ENCODE assay signal across 9 cellular contexts in genomic region chr5:32076699-32077695, GRCh38.
A peak's percentile ranks its signal among the peaks of the same experiment; 100 is the strongest.
DNase-seq lines count a peak whose midpoint lies in the region; ATAC-seq, FAIRE-seq and TF ChIP-seq lines count a peak whose summit lies in the region.
"Had no signal": no experiment of that assay in that cellular context is flagged by ENCODE, and none has a peak within 500 bp of the region (broad histone marks: within the 10 kb centered on the region; RNA-seq: fewer than 3 reads in every experiment).

No MANE protein-coding gene starts in this region.

- no peak overlapping the region for H3K4me3 ChIP-seq in HepG2 (replicated peaks in 1 of 3; ENCODE audit: insufficient read depth in 1 of 3, low read depth in 2 of 3, low read length in 3 of 3)
- no peak overlapping the region for H3K4me3 ChIP-seq in tibial nerve

- POLR2A ChIA-PET in RWPE1 (lab: Yijun Ruan, JAX; ENCODE audit: low non-redundant PET) (no interaction called here), HepG2 (lab: Yijun Ruan, JAX) (no interaction called here)

- no peak overlapping the region for H3K27ac Mint-ChIP-seq in activated T-helper 17 cell treated with anti-CD3 and anti-CD28 coated beads, Interleukin-2, amount 50 U/mL, for 72 hours
- H3K27ac Mint-ChIP-seq: effector memory CD8-positive, alpha-beta T cell had no signal

- FAIRE-seq in HepG2 (lab: Jason Lieb, UNC): peak; percentile 63

- ATAC-seq in HepG2: peak; percentile 62; the same call in 2 of the 3 replicates
- no peak for ATAC-seq in activated T-helper 17 cell treated with anti-CD3 and anti-CD28 coated beads, Interleukin-2, amount 50 U/mL, for 72 hours (replicated peaks)
- ATAC-seq: effector memory CD8-positive, alpha-beta T cell had no signal

- no peaks in the 10 kb centered on the region for H3K9me3 ChIP-seq in HepG2 (ENCODE audit: low read length)
- no peaks in the 10 kb centered on the region for H3K9me3 ChIP-seq in tibial nerve

- H3K4me3 Mint-ChIP-seq in activated T-helper 17 cell treated with anti-CD3 and anti-CD28 coated beads, Interleukin-2, amount 50 U/mL, for 72 hours: no peak overlapping the region
- H3K4me3 Mint-ChIP-seq: effector memory CD8-positive, alpha-beta T cell had no signal

- H3K4me2 ChIP-seq in HepG2 (ENCODE audit: low read depth, low read length): no peak overlapping the region

- H2AFZ ChIP-seq in HepG2 (ENCODE audit: low read length): no peak overlapping the region

- H3K4me1 ChIP-seq in HepG2 (ENCODE audit: insufficient read depth, low read length) (no peaks in the 10 kb centered on the region), tibial nerve (peaks cover 0 to 4% (median 0%) of the 10 kb centered on the region in 4 donors)

- in situ Hi-C loops in HepG2 (cut with HindIII; ENCODE audit: extremely low pct_ligation_motif_present, low pct_unique_long_range_greater_than_20kb): loop anchor here (10.0 kb wide), 1 partner anchor 252 kb away; no protein-coding TSS in a partner anchor

- intact Hi-C loops in HepG2 (cut with micrococcal nuclease; ENCODE audit: unreplicated experiment): loop anchor here (1.0 to 5.0 kb wide), 4 partner anchors 148 to 495 kb away; no protein-coding TSS in a partner anchor

- TF ChIP-seq CTCF in RWPE1 (conservative IDR thresholded peaks at IDR 0.05; ENCODE audit: low read depth) (peak; percentile 95), HepG2 (CRISPR knock-in tag; IDR thresholded peaks at IDR 0.05) (peak; percentile 68), tibial nerve (IDR thresholded peaks at IDR 0.05) (peak; percentile 60 to 83 (median 64))

- no peaks in the 10 kb centered on the region for H3K27me3 Mint-ChIP-seq in activated T-helper 17 cell treated with anti-CD3 and anti-CD28 coated beads, Interleukin-2, amount 50 U/mL, for 72 hours
- H3K27me3 Mint-ChIP-seq: effector memory CD8-positive, alpha-beta T cell had no signal

- H3K36me3 ChIP-seq in HepG2 (replicated peaks in 1 of 2; ENCODE audit: control insufficient read depth in 1 of 2, insufficient read depth in 2 of 2, low read length in 2 of 2): no peaks in the 10 kb centered on the region
- H3K36me3 ChIP-seq in tibial nerve: peaks cover 0 to 73% (median 0%) of the 10 kb centered on the region in 3 donors

- H3K27me3 ChIP-seq in HepG2 (ENCODE audit: control insufficient read depth in 1 of 2, insufficient read depth in 2 of 2, low read length in 2 of 2) (0 out of 5 replicates have a peak, but pooled peaks cover 0 to 5% of the 10 kb centered on the region in 2 experiments), tibial nerve (no peaks in the 10 kb centered on the region)

- TF ChIP-seq POLR2A in HepG2 (IDR thresholded peaks at IDR 0.05; ENCODE audit: insufficient read depth in 1 of 2, low read depth in 2 of 2, low read length in 2 of 2) (no peak), tibial nerve (IDR thresholded peaks at IDR 0.05) (no peak)

- no peaks in the 10 kb centered on the region for H3K36me3 Mint-ChIP-seq in activated T-helper 17 cell treated with anti-CD3 and anti-CD28 coated beads, Interleukin-2, amount 50 U/mL, for 72 hours (ENCODE audit: low read depth)

- H3K9me3 Mint-ChIP-seq in activated T-helper 17 cell treated with anti-CD3 and anti-CD28 coated beads, Interleukin-2, amount 50 U/mL, for 72 hours: no peaks in the 10 kb centered on the region
- H3K9me3 Mint-ChIP-seq: effector memory CD8-positive, alpha-beta T cell had no signal

- no peaks in the 10 kb centered on the region for H4K20me1 ChIP-seq in HepG2 (ENCODE audit: insufficient read depth, low read length)

- H3K79me2 ChIP-seq in HepG2 (ENCODE audit: insufficient read depth, low read length): no peaks in the 10 kb centered on the region

- CTCF ChIA-PET in RWPE1 (lab: Yijun Ruan, JAX) (interaction anchor here (0.5 to 5.7 kb wide), 46 partner anchors 8 to 928 kb away, joined by 3 to 101 read pairs (median 4); no protein-coding TSS in a partner anchor), HepG2 (lab: Yijun Ruan, JAX; ENCODE audit: low intra/inter-chr PET ratio, low total read pairs) (interaction anchor here (1.2 to 2.3 kb wide), 3 partner anchors 148 to 496 kb away, joined by 9 to 20 read pairs (median 10); no protein-coding TSS in a partner anchor)

- no peak overlapping the region for H3K9ac ChIP-seq in HepG2 (ENCODE audit: insufficient read depth, low read depth, low read length)

- no peak for TF ChIP-seq EP300 in HepG2 (IDR thresholded peaks at IDR 0.05; ENCODE audit: low read depth in 2 of 2, low read length in 2 of 2)
- no peak for TF ChIP-seq EP300 in HepG2 (CRISPR knock-in tag; IDR thresholded peaks at IDR 0.05; ENCODE audit: borderline replicate concordance)
- peak in 1 of 2 donors; percentile 14 for TF ChIP-seq EP300 in tibial nerve (IDR thresholded peaks at IDR 0.05)

- peak in 5 of 6 experiments; percentile 4 to 67 (median 40) for DNase-seq in stimulated activated naive CD4-positive, alpha-beta T cell (lab: John Stamatoyannopoulos, UW)
- DNase-seq in stimulated activated naive CD4-positive, alpha-beta T cell treated with Interleukin-2 at 50 U/mL for 16 hours (lab: John Stamatoyannopoulos, UW): no peak
- DNase-seq in Kasumi-1 (lab: John Stamatoyannopoulos, UW): peak; percentile 54 to 81
- DNase-seq in RWPE1 (ENCODE audit: low spot score): peak; percentile 52
- peak; percentile 52 for DNase-seq in cerebellar cortex (ENCODE audit: low spot score)
- DNase-seq in HepG2 (ENCODE audit: low spot score): peak; percentile 27
- DNase-seq in tibial nerve (ENCODE audit: low spot score in 2 of 2): peak; percentile 38 to 87

- H3K27ac ChIP-seq in RWPE1 (no peak overlapping the region), HepG2 (ENCODE audit: extremely low read length, insufficient read depth, low read length) (no peak overlapping the region), tibial nerve (peak overlapping the region in 3 of 4 donors; percentile 16 to 58 (median 18))

- WGBS in HepG2 (ENCODE audit: low lambda C conversion rate): 34% methylated on average over 3 of the region's 4 CpGs
- 37 to 40% methylated on average over 4 of the region's 4 CpGs for WGBS in tibial nerve, 2 donors

- BruUV-seq in HepG2 (replicated peaks; lab: Mats Ljungman, UMichigan): no TSS peak

- TF ChIP-seq RAD21 in HepG2 (CRISPR knock-in tag; IDR thresholded peaks at IDR 0.05): peak; percentile 51

- H3K4me1 Mint-ChIP-seq in activated T-helper 17 cell treated with anti-CD3 and anti-CD28 coated beads, Interleukin-2, amount 50 U/mL, for 72 hours: no peaks in the 10 kb centered on the region

TF ChIP-seq in HepG2, 621 proteins besides CTCF, POLR2A, EP300 and RAD21:
- TF ChIP-seq CAMTA2 (CRISPR knock-in tag; IDR thresholded peaks at IDR 0.05; ENCODE audit: borderline replicate concordance) (no peak), PHF5A (CRISPR knock-in tag; IDR thresholded peaks at IDR 0.05; ENCODE audit: low read depth, unreplicated experiment) (no peak), ZNF230 (CRISPR knock-in tag; IDR thresholded peaks at IDR 0.05) (no peak), ATF4 (CRISPR knock-in tag; IDR thresholded peaks at IDR 0.05) (no peak), CENPT (CRISPR knock-in tag; IDR thresholded peaks at IDR 0.05; ENCODE audit: low read depth) (no peak), STAT5B (CRISPR knock-in tag; IDR thresholded peaks at IDR 0.05) (no peak), STAG1 (CRISPR knock-in tag; IDR thresholded peaks at IDR 0.05) (peak; percentile 78), BRF2 (CRISPR knock-in tag; IDR thresholded peaks at IDR 0.05) (no peak), ZNF350 (CRISPR knock-in tag; IDR thresholded peaks at IDR 0.05; ENCODE audit: borderline replicate concordance, low read depth) (no peak)

Comparison
In these comparisons a context has a peak if more than half of its experiments do, and no peak if none do; other contexts are left out.
1. H3K27ac ChIP-seq: peak in tibial nerve (3 of 4); none in RWPE1 (single experiment) and HepG2 (single experiment).
2. Peak in every context shown above with its lines, with median percentiles within 50 percentile points of each other: CTCF ChIP-seq.